1 cellular context compared by ENCODE assay signal in genomic region chr2:215418064-215418963, GRCh38.
TF ChIP-seq lines count a peak whose summit lies in the region.

No MANE protein-coding gene starts in this region.

TF ChIP-seq in HepG2, 621 proteins besides CTCF, POLR2A, EP300 and RAD21 (continued from another document and continues in another):
- TF ChIP-seq IKZF5 (CRISPR knock-in tag; IDR thresholded peaks at IDR 0.05) (0 out of 2 replicates have a peak, but pooled peaks have one; percentile 21), TEAD3 (CRISPR knock-in tag; optimal IDR thresholded peaks at IDR 0.05; ENCODE audit: borderline replicate concordance) (peak; percentile 14), ELF3 (CRISPR knock-in tag; IDR thresholded peaks at IDR 0.05) (peak; percentile 82), ZNF678 (CRISPR knock-in tag; IDR thresholded peaks at IDR 0.05) (no peak), NFIC (IDR thresholded peaks at IDR 0.05; ENCODE audit: low read length) (peak; percentile 81), FOXO1 (CRISPR knock-in tag; IDR thresholded peaks at IDR 0.05) (peak; percentile 80; the same call in 1 of the 2 replicates), ZFP1 (CRISPR knock-in tag; IDR thresholded peaks at IDR 0.05) (0 out of 2 replicates have a peak, but pooled peaks have one; percentile 14), SIX4 (CRISPR knock-in tag; IDR thresholded peaks at IDR 0.05) (peak; percentile 29; the same call in 1 of the 2 replicates), ETV5 (CRISPR knock-in tag; IDR thresholded peaks at IDR 0.05; ENCODE audit: borderline replicate concordance) (peak; percentile 43; the same call in 1 of the 2 replicates), ZNF7 (CRISPR knock-in tag; IDR thresholded peaks at IDR 0.05) (no peak), ISL2 (CRISPR knock-in tag; IDR thresholded peaks at IDR 0.05) (peak; percentile 91), CEBPB (IDR thresholded peaks at IDR 0.05; ENCODE audit: borderline replicate concordance, low read depth, low read length) (peak; percentile 87), ZNF432 (CRISPR knock-in tag; IDR thresholded peaks at IDR 0.05; ENCODE audit: borderline replicate concordance) (no peak), FOXA3 (CRISPR knock-in tag; IDR thresholded peaks at IDR 0.05) (peak; percentile 85), ZNF800 (CRISPR knock-in tag; IDR thresholded peaks at IDR 0.05) (no peak), ZNF670 (CRISPR knock-in tag; IDR thresholded peaks at IDR 0.05; ENCODE audit: borderline replicate concordance) (peak; percentile 25; the same call in 1 of the 2 replicates), THAP11 (CRISPR knock-in tag; IDR thresholded peaks at IDR 0.05) (0 out of 2 replicates have a peak, but pooled peaks have one; percentile 39), ATRX (CRISPR knock-in tag; IDR thresholded peaks at IDR 0.05; ENCODE audit: borderline replicate concordance) (no peak), RBFOX2 (IDR thresholded peaks at IDR 0.05; ENCODE audit: low read depth, low read length) (peak; percentile 58), RBM22 (optimal IDR thresholded peaks at IDR 0.05; ENCODE audit: low read length) (peak; percentile 85), ZBTB8A (CRISPR knock-in tag; IDR thresholded peaks at IDR 0.05; ENCODE audit: borderline replicate concordance, low read depth) (peak; percentile 20; the same call in 1 of the 2 replicates), ZNF609 (CRISPR knock-in tag; IDR thresholded peaks at IDR 0.05; ENCODE audit: borderline replicate concordance) (peak; percentile 64; the same call in 1 of the 2 replicates), GATAD2A (CRISPR knock-in tag; IDR thresholded peaks at IDR 0.05) (peak; percentile 96), PAF1 (CRISPR knock-in tag; IDR thresholded peaks at IDR 0.05) (peak; percentile 72), KAT8 (CRISPR knock-in tag; IDR thresholded peaks at IDR 0.05) (0 out of 2 replicates have a peak, but pooled peaks have one; percentile 35), SOX6 (IDR thresholded peaks at IDR 0.05) (no peak), SOX6 (CRISPR knock-in tag; IDR thresholded peaks at IDR 0.05) (peak; percentile 68; the same call in 1 of the 2 replicates), ZC3H4 (CRISPR knock-in tag; IDR thresholded peaks at IDR 0.05; ENCODE audit: borderline replicate concordance) (no peak), ISX (CRISPR knock-in tag; conservative IDR thresholded peaks at IDR 0.05) (peak; percentile 44; the same call in 1 of the 2 replicates), STAG1 (CRISPR knock-in tag; IDR thresholded peaks at IDR 0.05) (peak; percentile 20; the same call in 1 of the 2 replicates), BCL6 (CRISPR knock-in tag; IDR thresholded peaks at IDR 0.05) (peak; percentile 90), FOXJ3 (CRISPR knock-in tag; IDR thresholded peaks at IDR 0.05; ENCODE audit: borderline replicate concordance) (peak; percentile 62; the same call in 1 of the 2 replicates), ZNF878 (CRISPR knock-in tag; IDR thresholded peaks at IDR 0.05) (peak; percentile 81; the same call in 1 of the 2 replicates), TBL1XR1 (IDR thresholded peaks at IDR 0.05; ENCODE audit: borderline replicate concordance, low read length, partially characterized antibody) (peak; percentile 40), RXRA (CRISPR knock-in tag; IDR thresholded peaks at IDR 0.05) (peak; percentile 82; the same call in 1 of the 2 replicates)
- TF ChIP-seq, protein P1, sequence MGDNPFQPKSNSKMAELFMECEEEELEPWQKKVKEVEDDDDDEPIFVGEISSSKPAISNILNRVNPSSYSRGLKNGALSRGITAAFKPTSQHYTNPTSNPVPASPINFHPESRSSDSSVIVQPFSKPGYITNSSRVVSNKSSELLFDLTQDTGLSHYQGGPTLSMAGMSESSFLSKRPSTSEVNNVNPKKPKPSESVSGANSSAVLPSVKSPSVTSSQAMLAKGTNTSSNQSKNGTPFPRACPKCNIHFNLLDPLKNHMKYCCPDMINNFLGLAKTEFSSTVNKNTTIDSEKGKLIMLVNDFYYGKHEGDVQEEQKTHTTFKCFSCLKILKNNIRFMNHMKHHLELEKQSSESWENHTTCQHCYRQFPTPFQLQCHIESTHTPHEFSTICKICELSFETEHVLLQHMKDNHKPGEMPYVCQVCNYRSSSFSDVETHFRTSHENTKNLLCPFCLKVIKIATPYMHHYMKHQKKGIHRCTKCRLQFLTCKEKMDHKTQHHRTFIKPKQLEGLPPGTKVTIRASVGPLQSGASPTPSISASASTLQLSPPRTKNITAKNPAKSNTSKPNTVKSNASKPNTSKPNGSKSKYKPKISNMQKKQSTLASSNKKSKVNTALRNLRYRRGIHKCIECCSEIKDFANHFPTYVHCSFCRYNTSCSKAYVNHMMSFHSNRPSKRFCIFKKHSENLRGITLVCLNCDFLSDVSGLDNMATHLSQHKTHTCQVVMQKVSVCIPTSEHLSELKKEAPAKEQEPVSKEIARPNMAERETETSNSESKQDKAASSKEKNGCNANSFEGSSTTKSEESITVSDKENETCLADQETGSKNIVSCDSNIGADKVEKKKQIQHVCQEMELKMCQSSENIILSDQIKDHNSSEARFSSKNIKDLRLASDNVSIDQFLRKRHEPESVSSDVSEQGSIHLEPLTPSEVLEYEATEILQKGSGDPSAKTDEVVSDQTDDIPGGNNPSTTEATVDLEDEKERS (CRISPR knock-in tag; IDR thresholded peaks at IDR 0.05): peak; percentile 14; the same call in 1 of the 2 replicates
- TF ChIP-seq, protein P2, sequence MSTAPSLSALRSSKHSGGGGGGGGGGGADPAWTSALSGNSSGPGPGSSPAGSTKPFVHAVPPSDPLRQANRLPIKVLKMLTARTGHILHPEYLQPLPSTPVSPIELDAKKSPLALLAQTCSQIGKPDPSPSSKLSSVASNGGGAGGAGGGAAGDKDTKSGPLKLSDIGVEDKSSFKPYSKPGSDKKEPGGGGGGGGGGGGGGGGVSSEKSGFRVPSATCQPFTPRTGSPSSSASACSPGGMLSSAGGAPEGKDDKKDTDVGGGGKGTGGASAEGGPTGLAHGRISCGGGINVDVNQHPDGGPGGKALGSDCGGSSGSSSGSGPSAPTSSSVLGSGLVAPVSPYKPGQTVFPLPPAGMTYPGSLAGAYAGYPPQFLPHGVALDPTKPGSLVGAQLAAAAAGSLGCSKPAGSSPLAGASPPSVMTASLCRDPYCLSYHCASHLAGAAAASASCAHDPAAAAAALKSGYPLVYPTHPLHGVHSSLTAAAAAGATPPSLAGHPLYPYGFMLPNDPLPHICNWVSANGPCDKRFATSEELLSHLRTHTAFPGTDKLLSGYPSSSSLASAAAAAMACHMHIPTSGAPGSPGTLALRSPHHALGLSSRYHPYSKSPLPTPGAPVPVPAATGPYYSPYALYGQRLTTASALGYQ (CRISPR knock-in tag; IDR thresholded peaks at IDR 0.05): 0 out of 2 replicates have a peak, but pooled peaks have one; percentile 49
- TF ChIP-seq, protein P3, sequence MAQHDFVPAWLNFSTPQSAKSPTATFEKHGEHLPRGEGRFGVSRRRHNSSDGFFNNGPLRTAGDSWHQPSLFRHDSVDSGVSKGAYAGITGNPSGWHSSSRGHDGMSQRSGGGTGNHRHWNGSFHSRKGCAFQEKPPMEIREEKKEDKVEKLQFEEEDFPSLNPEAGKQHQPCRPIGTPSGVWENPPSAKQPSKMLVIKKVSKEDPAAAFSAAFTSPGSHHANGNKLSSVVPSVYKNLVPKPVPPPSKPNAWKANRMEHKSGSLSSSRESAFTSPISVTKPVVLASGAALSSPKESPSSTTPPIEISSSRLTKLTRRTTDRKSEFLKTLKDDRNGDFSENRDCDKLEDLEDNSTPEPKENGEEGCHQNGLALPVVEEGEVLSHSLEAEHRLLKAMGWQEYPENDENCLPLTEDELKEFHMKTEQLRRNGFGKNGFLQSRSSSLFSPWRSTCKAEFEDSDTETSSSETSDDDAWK (CRISPR knock-in tag; IDR thresholded peaks at IDR 0.05): no peak
- TF ChIP-seq, protein P4, sequence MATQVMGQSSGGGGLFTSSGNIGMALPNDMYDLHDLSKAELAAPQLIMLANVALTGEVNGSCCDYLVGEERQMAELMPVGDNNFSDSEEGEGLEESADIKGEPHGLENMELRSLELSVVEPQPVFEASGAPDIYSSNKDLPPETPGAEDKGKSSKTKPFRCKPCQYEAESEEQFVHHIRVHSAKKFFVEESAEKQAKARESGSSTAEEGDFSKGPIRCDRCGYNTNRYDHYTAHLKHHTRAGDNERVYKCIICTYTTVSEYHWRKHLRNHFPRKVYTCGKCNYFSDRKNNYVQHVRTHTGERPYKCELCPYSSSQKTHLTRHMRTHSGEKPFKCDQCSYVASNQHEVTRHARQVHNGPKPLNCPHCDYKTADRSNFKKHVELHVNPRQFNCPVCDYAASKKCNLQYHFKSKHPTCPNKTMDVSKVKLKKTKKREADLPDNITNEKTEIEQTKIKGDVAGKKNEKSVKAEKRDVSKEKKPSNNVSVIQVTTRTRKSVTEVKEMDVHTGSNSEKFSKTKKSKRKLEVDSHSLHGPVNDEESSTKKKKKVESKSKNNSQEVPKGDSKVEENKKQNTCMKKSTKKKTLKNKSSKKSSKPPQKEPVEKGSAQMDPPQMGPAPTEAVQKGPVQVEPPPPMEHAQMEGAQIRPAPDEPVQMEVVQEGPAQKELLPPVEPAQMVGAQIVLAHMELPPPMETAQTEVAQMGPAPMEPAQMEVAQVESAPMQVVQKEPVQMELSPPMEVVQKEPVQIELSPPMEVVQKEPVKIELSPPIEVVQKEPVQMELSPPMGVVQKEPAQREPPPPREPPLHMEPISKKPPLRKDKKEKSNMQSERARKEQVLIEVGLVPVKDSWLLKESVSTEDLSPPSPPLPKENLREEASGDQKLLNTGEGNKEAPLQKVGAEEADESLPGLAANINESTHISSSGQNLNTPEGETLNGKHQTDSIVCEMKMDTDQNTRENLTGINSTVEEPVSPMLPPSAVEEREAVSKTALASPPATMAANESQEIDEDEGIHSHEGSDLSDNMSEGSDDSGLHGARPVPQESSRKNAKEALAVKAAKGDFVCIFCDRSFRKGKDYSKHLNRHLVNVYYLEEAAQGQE (IDR thresholded peaks at IDR 0.05; ENCODE audit: borderline replicate concordance in 1 of 2, low read depth in 1 of 2, low read length in 2 of 2): peak in 1 of 2 experiments; percentile 22; a peak in 1 of 4 replicates
